18 cellular contexts compared by ENCODE assay signal in genomic region chr7:127879942-127880341, GRCh38.
"Had no signal": no experiment of that assay in that cellular context is flagged by ENCODE, and none has a peak within 500 bp of the region (broad histone marks: within the 10 kb centered on the region; RNA-seq: fewer than 3 reads in every experiment).

No MANE protein-coding gene starts in this region.

- H3K4me3 ChIP-seq: coronary artery, dorsolateral prefrontal cortex, esophagus muscularis mucosa, gastroesophageal sphincter, heart right ventricle, left lung, lower lobe of right lung had no signal

- H3K36me3 ChIP-seq: esophagus muscularis mucosa, gastroesophageal sphincter, heart right ventricle, left lung, lower lobe of right lung had no signal

- H3K9me3 ChIP-seq: esophagus muscularis mucosa, gastroesophageal sphincter, heart right ventricle, left lung, lower lobe of right lung had no signal

- DNase-seq: dermis blood vessel endothelial cell; dorsolateral prefrontal cortex; effector CD4-positive, alpha-beta T cell; effector memory CD4-positive, alpha-beta T cell; foreskin keratinocyte; glutamatergic neuron; head of caudate nucleus; heart right ventricle; hippocampal formation; left cardiac atrium; left lung; left ventricle myocardium superior; lower lobe of right lung; midbrain; naive thymus-derived CD4-positive, alpha-beta T cell had no signal

- H3K27ac ChIP-seq: coronary artery, esophagus muscularis mucosa, foreskin keratinocyte, gastroesophageal sphincter, heart right ventricle, left lung, lower lobe of right lung had no signal

- H3K27me3 ChIP-seq: dorsolateral prefrontal cortex, esophagus muscularis mucosa, foreskin keratinocyte, gastroesophageal sphincter, heart right ventricle, left lung had no signal
